In the genomic region with DNA sequence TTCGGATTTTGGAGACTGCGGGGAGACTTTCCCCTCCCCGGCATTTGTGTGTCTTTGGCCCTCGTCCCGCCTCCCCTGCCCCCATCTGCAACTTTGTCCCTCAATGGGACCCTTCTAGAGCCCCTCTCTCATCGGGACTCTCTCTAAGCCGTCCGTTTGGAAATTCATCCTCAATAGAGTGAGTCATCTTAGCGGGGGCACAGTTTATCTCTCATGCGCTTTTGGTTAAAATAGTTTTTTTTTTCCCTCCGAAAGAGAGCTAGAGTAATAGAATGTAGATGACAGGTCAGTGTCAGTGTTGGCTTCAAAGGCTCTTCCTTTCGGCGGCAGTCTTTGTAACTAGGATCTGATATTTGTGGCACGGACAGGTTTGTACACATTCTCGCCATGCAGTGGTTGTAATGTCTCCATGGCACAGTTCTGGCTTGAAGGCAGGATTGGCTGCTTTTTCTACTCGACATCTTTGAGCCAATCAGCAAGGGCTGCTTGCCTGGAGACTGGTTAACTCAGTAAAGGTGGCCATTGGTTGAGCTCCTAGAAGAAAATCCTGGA, we compare ENCODE assay signal across 8 cellular contexts. TPM values are rescaled to one million over a fixed set of nuclear protein-coding genes. Genes with fewer than 3 reads are reported as not detected.
DNase-seq lines count a peak whose midpoint lies in the region; ATAC-seq, FAIRE-seq and TF ChIP-seq lines count a peak whose summit lies in the region.

No MANE protein-coding gene starts in this region.

- H3K4me1 ChIP-seq in GM12878 (ENCODE audit: control insufficient read depth, insufficient read depth, low read length), result peaks cover 10% of the 10 kb centered on the region

- intact Hi-C loops in GM12878 (cut with micrococcal nuclease; ENCODE audit: unreplicated experiment), result loop anchor here (2.0 to 5.0 kb wide), 8 partner anchors 75 to 661 kb away; no protein-coding TSS in a partner anchor
- intact Hi-C loops in sciatic nerve (cut with DNase I), result no loop called here

- FAIRE-seq in GM12878 (lab: Jason Lieb, UNC), result peak; percentile 97

- SMC1A ChIA-PET in GM12878 (lab: Charles Lee; ENCODE audit: uncharacterized antibody, unreplicated experiment), result interaction anchor here (0.6 to 4.3 kb wide), 32 partner anchors 10 to 661 kb away, joined by 3 to 17 read pairs (median 3); no protein-coding TSS in a partner anchor

- TF ChIP-seq CTCF in GM12878 (IDR thresholded peaks at IDR 0.05 in 2 of 3, conservative IDR thresholded peaks at IDR 0.05 in 1 of 3; ENCODE audit: control insufficient read depth in 2 of 3, extremely low read depth in 1 of 3, insufficient read depth in 1 of 3, low read depth in 3 of 3, low read length in 3 of 3), result no peak

- TF ChIP-seq EP300 in GM12878 (IDR thresholded peaks at IDR 0.05; ENCODE audit: borderline replicate concordance in 1 of 2, control insufficient read depth in 1 of 2, low read depth in 2 of 2, low read length in 2 of 2), result no peak

- H3K9ac ChIP-seq in GM12878 (ENCODE audit: control insufficient read depth, insufficient read depth, low read length), result peak overlapping the region; percentile 97

- no peaks in the 10 kb centered on the region for H3K9me3 ChIP-seq in GM12878 (replicated peaks; ENCODE audit: control insufficient read depth, insufficient read depth, low read length)

- no TSS peak for BruUV-seq in GM12878 (replicated peaks; lab: Mats Ljungman, UMichigan)

- H3K79me2 ChIP-seq in GM12878 (ENCODE audit: control insufficient read depth, insufficient read depth, low read length), result peaks cover 23% of the 10 kb centered on the region

- peak; percentile 75 for DNase-seq in SIG-M5 treated with dmso at 0.1 percent for 504 hours (lab: John Stamatoyannopoulos, UW; ENCODE audit: unreplicated experiment)
- no peak for DNase-seq in SIG-M5 (lab: John Stamatoyannopoulos, UW)
- peak; percentile 88 for DNase-seq in NCI-H187 treated with DMSO at 0.1 percent for 48 hours (lab: John Stamatoyannopoulos, UW)
- peak; percentile 82 for DNase-seq in T1000 (lab: John Stamatoyannopoulos, UW)
- DNase-seq in GM12878 (ENCODE audit: low read depth, low spot score), result peak; percentile 85
- peak in 48 of 51 donors; percentile 6 to 88 (median 52) for DNase-seq in hypothalamus (lab: John Stamatoyannopoulos, UW)
- peak; percentile 76 for DNase-seq in sciatic nerve (ENCODE audit: low spot score)

- H3K4me2 ChIP-seq in GM12878 (ENCODE audit: control insufficient read depth, insufficient read depth), result peak overlapping the region; percentile 99

- WGBS in GM12878 (ENCODE audit: insufficient coverage, insufficient replicate concordance, low lambda C conversion rate, missing lambda C conversion rate), result under 1% methylated on average over 16 of the region's 16 CpGs

- peak; percentile 68 for TF ChIP-seq POLR2A in GM12878 (IDR thresholded peaks at IDR 0.05; ENCODE audit: low read depth, low read length)

- TF ChIP-seq RAD21 in GM12878 (IDR thresholded peaks at IDR 0.05; ENCODE audit: insufficient read depth, low read depth, low read length), result no peak

- in situ Hi-C loops in GM12878 (cut with MboI), result no loop called here

- peak overlapping the region; percentile 69 for H2AFZ ChIP-seq in GM12878 (ENCODE audit: control insufficient read depth, low read depth, low read length)

- ATAC-seq in HG02973 (IDR thresholded peaks at IDR 0.05; ENCODE audit: unreplicated experiment) (peak; percentile 70), GM12878 (peak; percentile 83), sciatic nerve (peak; percentile 89)

- POLR2A ChIA-PET in GM12878 (lab: Charles Lee), result interaction anchor here (0.5 to 2.4 kb wide), 12 partner anchors 9 to 507 kb away, joined by 3 to 9 read pairs (median 4); no protein-coding TSS in a partner anchor

- no peaks in the 10 kb centered on the region for H3K36me3 ChIP-seq in GM12878 (ENCODE audit: control insufficient read depth in 2 of 2, insufficient read depth in 2 of 2, low read length in 1 of 2)

- peak overlapping the region; percentile 80 for H3K27ac ChIP-seq in GM12878 (ENCODE audit: control insufficient read depth, insufficient read depth)

- RAD21 ChIA-PET in GM12878 (lab: Charles Lee; ENCODE audit: unreplicated experiment), result interaction anchor here (0.5 to 2.1 kb wide), 26 partner anchors 12 to 1115 kb away, joined by 3 to 18 read pairs (median 4); no protein-coding TSS in a partner anchor

- CTCF ChIA-PET in GM12878 (lab: Yijun Ruan, JAX), result interaction anchor here (0.6 to 3.4 kb wide), 19 partner anchors 9 to 661 kb away, joined by 3 to 15 read pairs (median 3); no protein-coding TSS in a partner anchor

- H4K20me1 ChIP-seq in GM12878 (ENCODE audit: control insufficient read depth, insufficient read depth), result no peaks in the 10 kb centered on the region

- no peaks in the 10 kb centered on the region for H3K27me3 ChIP-seq in GM12878 (replicated peaks in 1 of 2; ENCODE audit: control insufficient read depth in 2 of 2, insufficient read depth in 2 of 2, low read length in 1 of 2)

- H3K4me3 ChIP-seq in GM12878, result peak overlapping the region; percentile 83

TF ChIP-seq in GM12878, 131 proteins besides CTCF, POLR2A, EP300 and RAD21 (continues in another document):
- no peak for TF ChIP-seq TCF3 (IDR thresholded peaks at IDR 0.05; ENCODE audit: borderline replicate concordance, insufficient read depth, low read depth, low read length)
- TF ChIP-seq ETV6 (conservative IDR thresholded peaks at IDR 0.05 in 1 of 2, IDR thresholded peaks at IDR 0.05 in 1 of 2; ENCODE audit: borderline replicate concordance in 1 of 2, low read depth in 1 of 2), result no peak
- no peak for TF ChIP-seq SIN3A (IDR thresholded peaks at IDR 0.05; ENCODE audit: low read depth, low read length)
- peak; percentile 60 for TF ChIP-seq CREB1 (IDR thresholded peaks at IDR 0.05; ENCODE audit: low read depth)
- no peak for TF ChIP-seq CHD1 (IDR thresholded peaks at IDR 0.05; ENCODE audit: low read depth, low read length)
- TF ChIP-seq, protein P1, sequence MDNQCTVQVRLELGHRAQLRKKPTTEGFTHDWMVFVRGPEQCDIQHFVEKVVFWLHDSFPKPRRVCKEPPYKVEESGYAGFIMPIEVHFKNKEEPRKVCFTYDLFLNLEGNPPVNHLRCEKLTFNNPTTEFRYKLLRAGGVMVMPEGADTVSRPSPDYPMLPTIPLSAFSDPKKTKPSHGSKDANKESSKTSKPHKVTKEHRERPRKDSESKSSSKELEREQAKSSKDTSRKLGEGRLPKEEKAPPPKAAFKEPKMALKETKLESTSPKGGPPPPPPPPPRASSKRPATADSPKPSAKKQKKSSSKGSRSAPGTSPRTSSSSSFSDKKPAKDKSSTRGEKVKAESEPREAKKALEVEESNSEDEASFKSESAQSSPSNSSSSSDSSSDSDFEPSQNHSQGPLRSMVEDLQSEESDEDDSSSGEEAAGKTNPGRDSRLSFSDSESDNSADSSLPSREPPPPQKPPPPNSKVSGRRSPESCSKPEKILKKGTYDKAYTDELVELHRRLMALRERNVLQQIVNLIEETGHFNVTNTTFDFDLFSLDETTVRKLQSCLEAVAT (IDR thresholded peaks at IDR 0.05), result peak; percentile 34; the same call in 1 of the 2 replicates
- TF ChIP-seq, protein P2, sequence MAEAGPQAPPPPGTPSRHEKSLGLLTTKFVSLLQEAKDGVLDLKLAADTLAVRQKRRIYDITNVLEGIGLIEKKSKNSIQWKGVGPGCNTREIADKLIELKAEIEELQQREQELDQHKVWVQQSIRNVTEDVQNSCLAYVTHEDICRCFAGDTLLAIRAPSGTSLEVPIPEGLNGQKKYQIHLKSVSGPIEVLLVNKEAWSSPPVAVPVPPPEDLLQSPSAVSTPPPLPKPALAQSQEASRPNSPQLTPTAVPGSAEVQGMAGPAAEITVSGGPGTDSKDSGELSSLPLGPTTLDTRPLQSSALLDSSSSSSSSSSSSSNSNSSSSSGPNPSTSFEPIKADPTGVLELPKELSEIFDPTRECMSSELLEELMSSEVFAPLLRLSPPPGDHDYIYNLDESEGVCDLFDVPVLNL (IDR thresholded peaks at IDR 0.05; ENCODE audit: low read depth, low read length), result no peak

RNA-seq across cellular contexts. Expression of a gene that starts 1.0 kb away (rescaled TPM):
- 47.5 and 52.4 TPM in 2 replicates for total RNA-seq in GM12878 (2013; cell fraction: nucleolus; rRNA removed)
- total RNA-seq in GM12878 (2014; rRNA removed) (9.0 and 11.0 TPM in 2 replicates), GM12878 (2014; rRNA removed; fragmentation: Illumina TruSeq; extraction: Trizol) (16.1 and 16.6 TPM in 2 replicates), GM12878 (2021) (10.6 and 10.9 TPM in 2 replicates), sciatic nerve (8.9 TPM)
- polyA plus RNA-seq in GM12878 (2011; ENCODE audit: low read depth), result 2.2 TPM
- polyA plus RNA-seq in GM12878 (2011; rRNA removed) (7.9 and 14.8 TPM in 2 replicates), GM12878 (2014; fragmentation: Illumina TruSeq; extraction: Trizol) (11.3 and 12.6 TPM in 2 replicates), GM12878 (2014; fragmentation: Nextera tagmentation; extraction: Ambion mirVana) (1 to 10 TPM; 2.3 to 3.6 TPM), GM12878 (2014; rRNA removed) (4.2 and 5.8 TPM in 2 replicates), GM12878 (2016; fragmentation: Nextera tagmentation; extraction: Ambion mirVana) (10 to 100 TPM; 15.0 to 18.7 TPM)
- polyA plus RNA-seq in GM12878 (2011; cell fraction: cytosol; rRNA removed), result 2.2 and 2.8 TPM in 2 replicates
- polyA plus RNA-seq in GM12878 (2011; cell fraction: nucleus; rRNA removed), result 3.1 and 3.8 TPM in 2 replicates
- polyA plus RNA-seq in GM12878 (2012), result 3.9 and 4.0 TPM in 2 replicates
- polyA minus RNA-seq in GM12878 (2011; rRNA and poly(A)+ RNA removed), result 10.6 and 12.1 TPM in 2 replicates
- polyA minus RNA-seq in GM12878 (2011; cell fraction: cytosol; rRNA and poly(A)+ RNA removed), result 7.1 and 10.6 TPM in 2 replicates
- polyA minus RNA-seq in GM12878 (2011; cell fraction: nucleus; rRNA and poly(A)+ RNA removed), result 6.4 and 8.3 TPM in 2 replicates
